ENCODE assay signal across 16 cellular contexts in genomic region chr21:38258803-38259485, GRCh38. TPM values are rescaled to one million over a fixed set of nuclear protein-coding genes. Genes with fewer than 3 reads are reported as not detected.
A peak's percentile ranks its signal among the peaks of the same experiment; 100 is the strongest.
DNase-seq lines count a peak whose midpoint lies in the region; ATAC-seq, FAIRE-seq and TF ChIP-seq lines count a peak whose summit lies in the region.
"Had no signal": no experiment of that assay in that cellular context is flagged by ENCODE, and none has a peak within 500 bp of the region (broad histone marks: within the 10 kb centered on the region; RNA-seq: fewer than 3 reads in every experiment).

No MANE protein-coding gene starts in this region.

- no peaks in the 10 kb centered on the region for H3K4me1 ChIP-seq in neural progenitor cell

- no peaks in the 10 kb centered on the region for H3K79me2 ChIP-seq in neural progenitor cell (ENCODE audit: low read depth)

- no peaks in the 10 kb centered on the region for H3K4me1 Mint-ChIP-seq in neural progenitor cell

- no peak overlapping the region for H3K9ac ChIP-seq in neural progenitor cell

- no peaks in the 10 kb centered on the region for H3K27me3 ChIP-seq in neural progenitor cell

- H3K36me3 ChIP-seq in neural progenitor cell = no peaks in the 10 kb centered on the region
- H3K36me3 ChIP-seq: tibial artery had no signal

- no peak overlapping the region for H3K4me3 Mint-ChIP-seq in neural progenitor cell
- H3K4me3 Mint-ChIP-seq: activated naive CD8-positive, alpha-beta T cell; WTC11 had no signal

- no peak for DNase-seq in left cardiac atrium
- no peak for DNase-seq in Right ventricle myocardium inferior (ENCODE audit: missing footprints)
- peak; percentile 74 for DNase-seq in choroid plexus epithelial cell (ENCODE audit: low read depth)
- peak; percentile 87 for DNase-seq in kidney tubule cell (ENCODE audit: low spot score)
- DNase-seq in neural progenitor cell (ENCODE audit: low spot score) = no peak
- no peak for DNase-seq in caudate nucleus (lab: John Stamatoyannopoulos, UW)
- no peak for DNase-seq in frontal cortex (ENCODE audit: low spot score in 2 of 2)
- DNase-seq: activated CD8-positive, alpha-beta memory T cell treated with anti-CD3 and anti-CD28 coated beads, Interleukin-2, amount 50 U/mL, for 48 hours; EL; NCI-H748 treated with DMSO at 0.1 percent for 48 hours; tibial artery had no signal

- no peak overlapping the region for H3K4me3 ChIP-seq in choroid plexus epithelial cell (ENCODE audit: low read depth, low read length)
- H3K4me3 ChIP-seq in neural progenitor cell = no peak overlapping the region
- H3K4me3 ChIP-seq: tibial artery had no signal

- H2AFZ ChIP-seq in neural progenitor cell (replicated peaks) = no peak overlapping the region

- FAIRE-seq in frontal cortex (lab: Jason Lieb, UNC) = no peak

- H3K27ac Mint-ChIP-seq in neural progenitor cell = no peak overlapping the region
- H3K27ac Mint-ChIP-seq: activated naive CD8-positive, alpha-beta T cell; WTC11 had no signal

- TF ChIP-seq CTCF in choroid plexus epithelial cell (conservative IDR thresholded peaks at IDR 0.05; ENCODE audit: low read depth, low read length) (no peak), neural progenitor cell (IDR thresholded peaks at IDR 0.05) (no peak)

- H4K20me1 ChIP-seq in neural progenitor cell (ENCODE audit: low read depth) = no peaks in the 10 kb centered on the region

- H3F3A ChIP-seq in neural progenitor cell (ENCODE audit: low read depth) = no peaks in the 10 kb centered on the region

- no peaks in the 10 kb centered on the region for H3K9me3 ChIP-seq in neural progenitor cell (ENCODE audit: low read depth)
- H3K9me3 ChIP-seq: tibial artery had no signal

- intact Hi-C loops in left cardiac atrium (cut with DNase I) (no loop called here), Right ventricle myocardium inferior (cut with DNase I) (no loop called here)

- no peaks in the 10 kb centered on the region for H3K27me3 Mint-ChIP-seq in neural progenitor cell (ENCODE audit: insufficient read depth, low read depth)

- H3K27ac ChIP-seq in neural progenitor cell = no peak overlapping the region
- H3K27ac ChIP-seq in caudate nucleus (ENCODE audit: low read depth, low read length) = no peak overlapping the region
- H3K27ac ChIP-seq: tibial artery had no signal

- ATAC-seq in left cardiac atrium = peak; percentile 34 to 92
- no peak for ATAC-seq in Right ventricle myocardium inferior
- ATAC-seq in GM21786 (IDR thresholded peaks at IDR 0.05; ENCODE audit: unreplicated experiment) = no peak
- ATAC-seq: HCT116, WTC11 had no signal

- no peaks in the 10 kb centered on the region for H3K9me3 Mint-ChIP-seq in neural progenitor cell
- H3K9me3 Mint-ChIP-seq: WTC11 had no signal

- no peak overlapping the region for H3K4me2 ChIP-seq in neural progenitor cell

- no peaks in the 10 kb centered on the region for H3K36me3 Mint-ChIP-seq in neural progenitor cell
- H3K36me3 Mint-ChIP-seq: activated naive CD8-positive, alpha-beta T cell; WTC11 had no signal

RNA-seq across cellular contexts. Expression of gene KCNJ15, which starts 2.2 kb away (rescaled TPM):
- total RNA-seq in left cardiac atrium (1 to 10 TPM; 1.3 to 2.6 TPM), Right ventricle myocardium inferior (0.46 TPM), neural progenitor cell (ENCODE audit: low replicate concordance) (not detected in 2 replicates), frontal cortex (not detected)
- total RNA-seq: SK-MEL-5 had no signal

Comparison
In these comparisons a context has a peak if more than half of its experiments do, and no peak if none do; other contexts are left out.
1. ATAC-seq: peak in left cardiac atrium (2 of 2); none in Right ventricle myocardium inferior (single experiment) and GM21786 (single experiment).
2. DNase-seq: peak in choroid plexus epithelial cell (single experiment) and kidney tubule cell (single experiment); none in left cardiac atrium (single experiment), Right ventricle myocardium inferior (single experiment), neural progenitor cell (single experiment), caudate nucleus (0 of 61) and frontal cortex (0 of 2).